Comparison of ENCODE assay signal across 3 cellular contexts in the genomic region with DNA sequence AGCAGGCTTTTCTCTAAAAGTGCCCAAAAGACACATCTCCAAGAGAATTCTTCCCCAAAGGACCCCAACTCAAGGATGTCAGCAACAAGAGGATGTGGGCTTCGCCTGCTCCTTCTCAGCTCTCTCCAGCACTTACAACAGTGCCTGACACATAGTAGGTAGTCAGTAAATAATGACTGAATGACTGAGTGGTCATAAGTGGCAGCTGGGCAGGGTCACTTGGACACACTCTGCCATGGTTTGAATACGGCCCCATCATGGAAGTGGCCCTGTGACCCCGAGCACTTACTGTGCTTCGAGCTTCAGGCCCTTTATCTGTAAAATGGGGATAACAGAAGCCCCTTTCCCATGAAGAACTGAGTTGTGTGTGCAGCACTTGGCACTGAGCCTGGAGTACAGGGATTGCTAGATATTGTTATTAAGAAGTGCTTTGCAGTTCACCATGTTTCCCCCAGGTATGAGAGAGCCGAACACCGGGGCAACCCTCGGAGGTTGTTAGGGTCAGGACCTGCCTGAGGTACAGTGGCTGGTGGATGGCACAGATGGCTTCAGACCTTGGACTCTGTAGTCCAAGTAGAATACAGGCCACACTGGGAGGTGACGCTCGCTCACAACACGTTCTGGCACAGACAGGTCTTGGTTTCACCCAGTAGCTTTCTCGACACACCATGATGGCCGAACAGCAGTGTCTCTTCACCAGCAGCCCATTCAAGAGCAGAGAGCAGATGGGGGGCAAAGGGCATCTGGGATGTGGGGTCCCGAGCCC.
TF ChIP-seq lines count a peak whose summit lies in the region.

No MANE protein-coding gene starts in this region.

TF ChIP-seq in GM12891, 5 proteins besides CTCF, POLR2A, EP300 and RAD21:
- 0 out of 2 replicates have a peak, but pooled peaks have one; percentile 3 for TF ChIP-seq POU2F2 (IDR thresholded peaks at IDR 0.05; ENCODE audit: low read depth, low read length)
- TF ChIP-seq SPI1 (IDR thresholded peaks at IDR 0.05; ENCODE audit: low read depth, low read length), result no peak
- no peak for TF ChIP-seq TAF1 (IDR thresholded peaks at IDR 0.05; ENCODE audit: low read depth, low read length)
- no peak for TF ChIP-seq PAX5 (IDR thresholded peaks at IDR 0.05; ENCODE audit: insufficient read depth, low read length, severe bottlenecking)
- no peak for TF ChIP-seq POLR2AphosphoS5 (IDR thresholded peaks at IDR 0.05; ENCODE audit: low read depth, low read length)

TF ChIP-seq in K562, 482 proteins besides CTCF, POLR2A, EP300 and RAD21:
- peak; percentile 88 for TF ChIP-seq ZKSCAN1 (IDR thresholded peaks at IDR 0.05; ENCODE audit: low read depth, low read length)
- TF ChIP-seq SRSF1 (IDR thresholded peaks at IDR 0.05; ENCODE audit: low read depth, low read length), result no peak

TF ChIP-seq in neural cell, 6 proteins besides CTCF, POLR2A, EP300 and RAD21:
- TF ChIP-seq MXI1 (conservative IDR thresholded peaks at IDR 0.05; ENCODE audit: poor library complexity, severe bottlenecking) (no peak), TAF1 (IDR thresholded peaks at IDR 0.05; ENCODE audit: low read depth) (no peak), SMC3 (conservative IDR thresholded peaks at IDR 0.05; ENCODE audit: poor library complexity) (no peak), POLR2AphosphoS5 (IDR thresholded peaks at IDR 0.05) (no peak), EZH2 (IDR thresholded peaks at IDR 0.05; ENCODE audit: borderline replicate concordance, insufficient read depth, low read length, poor library complexity, severe bottlenecking) (no peak)
- TF ChIP-seq, protein P1, sequence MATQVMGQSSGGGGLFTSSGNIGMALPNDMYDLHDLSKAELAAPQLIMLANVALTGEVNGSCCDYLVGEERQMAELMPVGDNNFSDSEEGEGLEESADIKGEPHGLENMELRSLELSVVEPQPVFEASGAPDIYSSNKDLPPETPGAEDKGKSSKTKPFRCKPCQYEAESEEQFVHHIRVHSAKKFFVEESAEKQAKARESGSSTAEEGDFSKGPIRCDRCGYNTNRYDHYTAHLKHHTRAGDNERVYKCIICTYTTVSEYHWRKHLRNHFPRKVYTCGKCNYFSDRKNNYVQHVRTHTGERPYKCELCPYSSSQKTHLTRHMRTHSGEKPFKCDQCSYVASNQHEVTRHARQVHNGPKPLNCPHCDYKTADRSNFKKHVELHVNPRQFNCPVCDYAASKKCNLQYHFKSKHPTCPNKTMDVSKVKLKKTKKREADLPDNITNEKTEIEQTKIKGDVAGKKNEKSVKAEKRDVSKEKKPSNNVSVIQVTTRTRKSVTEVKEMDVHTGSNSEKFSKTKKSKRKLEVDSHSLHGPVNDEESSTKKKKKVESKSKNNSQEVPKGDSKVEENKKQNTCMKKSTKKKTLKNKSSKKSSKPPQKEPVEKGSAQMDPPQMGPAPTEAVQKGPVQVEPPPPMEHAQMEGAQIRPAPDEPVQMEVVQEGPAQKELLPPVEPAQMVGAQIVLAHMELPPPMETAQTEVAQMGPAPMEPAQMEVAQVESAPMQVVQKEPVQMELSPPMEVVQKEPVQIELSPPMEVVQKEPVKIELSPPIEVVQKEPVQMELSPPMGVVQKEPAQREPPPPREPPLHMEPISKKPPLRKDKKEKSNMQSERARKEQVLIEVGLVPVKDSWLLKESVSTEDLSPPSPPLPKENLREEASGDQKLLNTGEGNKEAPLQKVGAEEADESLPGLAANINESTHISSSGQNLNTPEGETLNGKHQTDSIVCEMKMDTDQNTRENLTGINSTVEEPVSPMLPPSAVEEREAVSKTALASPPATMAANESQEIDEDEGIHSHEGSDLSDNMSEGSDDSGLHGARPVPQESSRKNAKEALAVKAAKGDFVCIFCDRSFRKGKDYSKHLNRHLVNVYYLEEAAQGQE (IDR thresholded peaks at IDR 0.05; ENCODE audit: borderline replicate concordance), result no peak
